23 cellular contexts compared by ENCODE assay signal in the genomic region with DNA sequence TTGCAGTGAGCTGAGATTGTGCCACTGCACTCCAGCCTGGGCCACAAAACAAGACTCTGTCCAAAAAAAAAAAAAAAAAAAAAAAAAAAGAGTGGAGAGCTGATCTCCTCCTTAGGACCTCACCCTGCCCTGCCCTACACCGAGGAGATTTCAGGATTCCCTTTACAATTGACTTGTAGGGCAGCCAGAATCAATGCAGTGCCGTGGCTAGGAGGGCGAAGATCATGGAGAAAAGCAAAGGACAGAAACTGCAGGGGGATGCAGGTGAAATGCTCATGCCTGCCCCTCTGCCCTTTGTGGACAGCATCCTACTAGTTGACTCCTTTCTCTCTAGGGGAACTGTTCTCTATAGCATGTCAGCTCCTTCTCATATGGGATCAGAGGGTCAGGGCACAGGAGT.
"Had no signal": no experiment of that assay in that cellular context is flagged by ENCODE, and none has a peak within 500 bp of the region (broad histone marks: within the 10 kb centered on the region; RNA-seq: fewer than 3 reads in every experiment).

No MANE protein-coding gene starts in this region.

- H3K4me3 Mint-ChIP-seq: naive thymus-derived CD4-positive, alpha-beta T cell; nephron; neural progenitor cell; stimulated activated effector memory CD8-positive, alpha-beta T cell treated with anti-CD3 and anti-CD28 coated beads, Interleukin-12 subunit alpha, Interleukin-12 subunit beta, amount 100 ng/mL, for 72 hours; stimulated activated naive B cell treated with anti-CD40 and anti-IgM and Interleukin-4, amounts not matched to agents 10 μg/mL and 1 μg/mL and 100 μg/mL, for 72 hours; stimulated activated naive CD8-positive, alpha-beta T cell treated with anti-CD3 and anti-CD28 coated beads, Interleukin-15, Interleukin-2, amounts not matched to agents 100 ng/mL and 50 ng/mL, for 24 hours had no signal

- DNase-seq: naive thymus-derived CD4-positive, alpha-beta T cell; occipital lobe; pancreas; retina; right cardiac atrium; right lobe of liver; sigmoid colon; small intestine; stimulated activated CD4-positive, alpha-beta T cell treated with anti-CD3 and anti-CD28 coated beads, Interleukin-15, amount 100 ng/mL, for 24 hours; stimulated activated CD4-positive, alpha-beta T cell treated with anti-CD3 and anti-CD28 coated beads, Interleukin-2, amount 100 ng/mL, for 24 hours; stimulated activated CD4-positive, alpha-beta T cell treated with anti-CD3 and anti-CD28 coated beads, Interleukin-2, amount 100 ng/mL, for 48 hours; stimulated activated CD4-positive, alpha-beta T cell treated with anti-CD3 and anti-CD28 coated beads, Interleukin-4, amount 100 ng/mL, for 24 hours; stimulated activated naive B cell treated with anti-CD40 and anti-IgM and Interleukin-4, amounts not matched to agents 10 μg/mL and 1 μg/mL and 100 μg/mL, for 72 hours; stimulated activated naive CD4-positive, alpha-beta T cell treated with Interleukin-2 at 50 U/mL for 16 hours; stomach; thyroid gland; trophoblast cell; uterus had no signal

- ATAC-seq: naive thymus-derived CD4-positive, alpha-beta T cell; pancreas; right cardiac atrium; right lobe of liver; stimulated activated effector memory CD8-positive, alpha-beta T cell treated with anti-CD3 and anti-CD28 coated beads, Interleukin-12 subunit alpha, Interleukin-12 subunit beta, amount 100 ng/mL, for 72 hours; stimulated activated naive B cell treated with anti-CD40 and anti-IgM and Interleukin-4, amounts not matched to agents 10 μg/mL and 1 μg/mL and 100 μg/mL, for 72 hours; upper lobe of right lung had no signal

- H3K27ac Mint-ChIP-seq: nephron; neural progenitor cell; stimulated activated effector memory CD8-positive, alpha-beta T cell treated with anti-CD3 and anti-CD28 coated beads, Interleukin-12 subunit alpha, Interleukin-12 subunit beta, amount 100 ng/mL, for 72 hours; stimulated activated naive B cell treated with anti-CD40 and anti-IgM and Interleukin-4, amounts not matched to agents 10 μg/mL and 1 μg/mL and 100 μg/mL, for 72 hours; stimulated activated naive CD8-positive, alpha-beta T cell treated with anti-CD3 and anti-CD28 coated beads, Interleukin-15, Interleukin-2, amounts not matched to agents 100 ng/mL and 50 ng/mL, for 24 hours had no signal

- H3K36me3 Mint-ChIP-seq: naive thymus-derived CD4-positive, alpha-beta T cell; stimulated activated effector memory CD8-positive, alpha-beta T cell treated with anti-CD3 and anti-CD28 coated beads, Interleukin-12 subunit alpha, Interleukin-12 subunit beta, amount 100 ng/mL, for 72 hours; stimulated activated naive B cell treated with anti-CD40 and anti-IgM and Interleukin-4, amounts not matched to agents 10 μg/mL and 1 μg/mL and 100 μg/mL, for 72 hours had no signal

- H3K9me3 Mint-ChIP-seq: naive thymus-derived CD4-positive, alpha-beta T cell; nephron; stimulated activated effector memory CD8-positive, alpha-beta T cell treated with anti-CD3 and anti-CD28 coated beads, Interleukin-12 subunit alpha, Interleukin-12 subunit beta, amount 100 ng/mL, for 72 hours; stimulated activated naive B cell treated with anti-CD40 and anti-IgM and Interleukin-4, amounts not matched to agents 10 μg/mL and 1 μg/mL and 100 μg/mL, for 72 hours; stimulated activated naive CD8-positive, alpha-beta T cell treated with anti-CD3 and anti-CD28 coated beads, Interleukin-15, Interleukin-2, amounts not matched to agents 100 ng/mL and 50 ng/mL, for 24 hours had no signal
